Comparison of ENCODE assay signal across 23 cellular contexts in genomic region chr3:20417390-20417789, GRCh38.
"Had no signal": no experiment of that assay in that cellular context is flagged by ENCODE, and none has a peak within 500 bp of the region (broad histone marks: within the 10 kb centered on the region; RNA-seq: fewer than 3 reads in every experiment).

No MANE protein-coding gene starts in this region.

- H3K27ac ChIP-seq: colonic mucosa, coronary artery, dorsolateral prefrontal cortex, epithelial cell of prostate, esophagus muscularis mucosa, esophagus squamous epithelium, foreskin keratinocyte, gastrocnemius medialis, gastroesophageal sphincter, heart left ventricle, heart right ventricle had no signal

- H3K27me3 ChIP-seq: colonic mucosa, dorsolateral prefrontal cortex, esophagus muscularis mucosa, esophagus squamous epithelium, foreskin keratinocyte, gastrocnemius medialis, gastroesophageal sphincter, heart left ventricle, heart right ventricle had no signal

- H3K4me3 ChIP-seq: colonic mucosa, coronary artery, dorsolateral prefrontal cortex, esophagus muscularis mucosa, esophagus squamous epithelium, gastrocnemius medialis, gastroesophageal sphincter, heart left ventricle, heart right ventricle had no signal

- DNase-seq: colonic mucosa; cortex of kidney; dermis blood vessel endothelial cell; dorsolateral prefrontal cortex; effector CD4-positive, alpha-beta T cell; effector CD8-positive, alpha-beta T cell; effector memory CD4-positive, alpha-beta T cell; effector memory CD8-positive, alpha-beta T cell; endodermal cell; erythroblast; esophagus squamous epithelium; foreskin fibroblast; foreskin keratinocyte; foreskin melanocyte; gastrocnemius medialis; glutamatergic neuron; head of caudate nucleus; heart left ventricle; heart right ventricle had no signal

- H3K36me3 ChIP-seq: colonic mucosa, esophagus muscularis mucosa, esophagus squamous epithelium, gastrocnemius medialis, gastroesophageal sphincter, heart left ventricle, heart right ventricle had no signal

- H3K9me3 ChIP-seq: colonic mucosa, esophagus muscularis mucosa, esophagus squamous epithelium, gastrocnemius medialis, gastroesophageal sphincter, heart left ventricle, heart right ventricle had no signal
